1 cellular context compared by ENCODE assay signal in genomic region chr2:70919672-70920366, GRCh38.
A peak's percentile ranks its signal among the peaks of the same experiment; 100 is the strongest.
TF ChIP-seq lines count a peak whose summit lies in the region.

No MANE protein-coding gene starts in this region.

TF ChIP-seq in HepG2, 621 proteins besides CTCF, POLR2A, EP300 and RAD21 (continued from another document and continues in another):
- TF ChIP-seq KDM2A (CRISPR knock-in tag; IDR thresholded peaks at IDR 0.05; ENCODE audit: borderline replicate concordance, low read depth), result peak; percentile 95
- peak; percentile 16; the same call in 1 of the 2 replicates for TF ChIP-seq FOXJ3 (CRISPR knock-in tag; IDR thresholded peaks at IDR 0.05; ENCODE audit: borderline replicate concordance)
- TF ChIP-seq RXRB (CRISPR knock-in tag; IDR thresholded peaks at IDR 0.05; ENCODE audit: borderline replicate concordance), result peak; percentile 60
- TF ChIP-seq SPEN (CRISPR knock-in tag; IDR thresholded peaks at IDR 0.05; ENCODE audit: low read depth), result 0 out of 2 replicates have a peak, but pooled peaks have one; percentile 38
- peak; percentile 47 for TF ChIP-seq SKI (IDR thresholded peaks at IDR 0.05; ENCODE audit: partially characterized antibody)
- TF ChIP-seq MEIS2 (CRISPR knock-in tag; IDR thresholded peaks at IDR 0.05), result peak; percentile 42; the same call in 1 of the 2 replicates
- no peak for TF ChIP-seq HNRNPK (IDR thresholded peaks at IDR 0.05; ENCODE audit: low read depth, low read length, poor library complexity, severe bottlenecking)
- TF ChIP-seq DR1 (CRISPR knock-in tag; IDR thresholded peaks at IDR 0.05), result no peak
- TF ChIP-seq ZZZ3 (CRISPR knock-in tag; IDR thresholded peaks at IDR 0.05; ENCODE audit: borderline replicate concordance), result no peak
- TF ChIP-seq MXD4 (CRISPR knock-in tag; IDR thresholded peaks at IDR 0.05), result 0 out of 2 replicates have a peak, but pooled peaks have one; percentile 49
- peak; percentile 70 for TF ChIP-seq ZGPAT (CRISPR knock-in tag; IDR thresholded peaks at IDR 0.05)
- TF ChIP-seq AKNA (CRISPR knock-in tag; IDR thresholded peaks at IDR 0.05; ENCODE audit: borderline replicate concordance), result no peak
- 0 out of 2 replicates have a peak, but pooled peaks have one; percentile 55 for TF ChIP-seq THAP11 (CRISPR knock-in tag; IDR thresholded peaks at IDR 0.05)
- peak; percentile 66; the same call in 1 of the 2 replicates for TF ChIP-seq MYPOP (CRISPR knock-in tag; IDR thresholded peaks at IDR 0.05)
- no peak for TF ChIP-seq RORA (CRISPR knock-in tag; IDR thresholded peaks at IDR 0.05)
- no peak for TF ChIP-seq SOX13 (IDR thresholded peaks at IDR 0.05)
- peak in 1 of 2 experiments; percentile 70; a peak in 2 of 4 replicates for TF ChIP-seq SOX13 (CRISPR knock-in tag; conservative IDR thresholded peaks at IDR 0.05 in 1 of 2, IDR thresholded peaks at IDR 0.05 in 1 of 2)
- TF ChIP-seq, protein P1, sequence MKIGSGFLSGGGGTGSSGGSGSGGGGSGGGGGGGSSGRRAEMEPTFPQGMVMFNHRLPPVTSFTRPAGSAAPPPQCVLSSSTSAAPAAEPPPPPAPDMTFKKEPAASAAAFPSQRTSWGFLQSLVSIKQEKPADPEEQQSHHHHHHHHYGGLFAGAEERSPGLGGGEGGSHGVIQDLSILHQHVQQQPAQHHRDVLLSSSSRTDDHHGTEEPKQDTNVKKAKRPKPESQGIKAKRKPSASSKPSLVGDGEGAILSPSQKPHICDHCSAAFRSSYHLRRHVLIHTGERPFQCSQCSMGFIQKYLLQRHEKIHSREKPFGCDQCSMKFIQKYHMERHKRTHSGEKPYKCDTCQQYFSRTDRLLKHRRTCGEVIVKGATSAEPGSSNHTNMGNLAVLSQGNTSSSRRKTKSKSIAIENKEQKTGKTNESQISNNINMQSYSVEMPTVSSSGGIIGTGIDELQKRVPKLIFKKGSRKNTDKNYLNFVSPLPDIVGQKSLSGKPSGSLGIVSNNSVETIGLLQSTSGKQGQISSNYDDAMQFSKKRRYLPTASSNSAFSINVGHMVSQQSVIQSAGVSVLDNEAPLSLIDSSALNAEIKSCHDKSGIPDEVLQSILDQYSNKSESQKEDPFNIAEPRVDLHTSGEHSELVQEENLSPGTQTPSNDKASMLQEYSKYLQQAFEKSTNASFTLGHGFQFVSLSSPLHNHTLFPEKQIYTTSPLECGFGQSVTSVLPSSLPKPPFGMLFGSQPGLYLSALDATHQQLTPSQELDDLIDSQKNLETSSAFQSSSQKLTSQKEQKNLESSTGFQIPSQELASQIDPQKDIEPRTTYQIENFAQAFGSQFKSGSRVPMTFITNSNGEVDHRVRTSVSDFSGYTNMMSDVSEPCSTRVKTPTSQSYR (CRISPR knock-in tag; IDR thresholded peaks at IDR 0.05; ENCODE audit: borderline replicate concordance), result 0 out of 2 replicates have a peak, but pooled peaks have one; percentile 14
- peak; percentile 67 for TF ChIP-seq ELF3 (CRISPR knock-in tag; IDR thresholded peaks at IDR 0.05)
- 0 out of 2 replicates have a peak, but pooled peaks have one; percentile 43 for TF ChIP-seq ZNF709 (CRISPR knock-in tag; IDR thresholded peaks at IDR 0.05)
- no peak for TF ChIP-seq ZBTB43 (CRISPR knock-in tag; conservative IDR thresholded peaks at IDR 0.05)
- TF ChIP-seq HMG20A (CRISPR knock-in tag; IDR thresholded peaks at IDR 0.05; ENCODE audit: borderline replicate concordance), result peak; percentile 33; the same call in 1 of the 2 replicates
- TF ChIP-seq SAP130 (CRISPR knock-in tag; IDR thresholded peaks at IDR 0.05; ENCODE audit: low read depth), result peak; percentile 62; the same call in 1 of the 2 replicates
- peak; percentile 75; the same call in 1 of the 2 replicates for TF ChIP-seq ZNF124 (CRISPR knock-in tag; IDR thresholded peaks at IDR 0.05)
- peak; percentile 78; the same call in 1 of the 2 replicates for TF ChIP-seq ZNF44 (CRISPR knock-in tag; IDR thresholded peaks at IDR 0.05)
- peak; percentile 36; the same call in 1 of the 3 replicates for TF ChIP-seq MXI1 (IDR thresholded peaks at IDR 0.05; ENCODE audit: borderline replicate concordance, low read depth, low read length)
- TF ChIP-seq HOXA7 (CRISPR knock-in tag; IDR thresholded peaks at IDR 0.05), result no peak
- TF ChIP-seq ZNF350 (CRISPR knock-in tag; IDR thresholded peaks at IDR 0.05; ENCODE audit: borderline replicate concordance, low read depth), result 0 out of 2 replicates have a peak, but pooled peaks have one; percentile 46
- no peak for TF ChIP-seq MAZ (IDR thresholded peaks at IDR 0.05; ENCODE audit: borderline replicate concordance, low read depth, low read length)
- TF ChIP-seq MAZ (CRISPR knock-in tag; IDR thresholded peaks at IDR 0.05; ENCODE audit: low read depth), result 0 out of 2 replicates have a peak, but pooled peaks have one; percentile 31
- TF ChIP-seq PHF5A (CRISPR knock-in tag; IDR thresholded peaks at IDR 0.05; ENCODE audit: low read depth, unreplicated experiment), result peak; percentile 41
- no peak for TF ChIP-seq ZNF83 (CRISPR knock-in tag; IDR thresholded peaks at IDR 0.05; ENCODE audit: borderline replicate concordance)
- peak; percentile 69; the same call in 1 of the 2 replicates for TF ChIP-seq ZNF331 (CRISPR knock-in tag; IDR thresholded peaks at IDR 0.05)
- peak; percentile 55 for TF ChIP-seq YY1 (IDR thresholded peaks at IDR 0.05; ENCODE audit: insufficient read depth, insufficient replicate concordance, low read depth, low read length)
- TF ChIP-seq, protein P2, sequence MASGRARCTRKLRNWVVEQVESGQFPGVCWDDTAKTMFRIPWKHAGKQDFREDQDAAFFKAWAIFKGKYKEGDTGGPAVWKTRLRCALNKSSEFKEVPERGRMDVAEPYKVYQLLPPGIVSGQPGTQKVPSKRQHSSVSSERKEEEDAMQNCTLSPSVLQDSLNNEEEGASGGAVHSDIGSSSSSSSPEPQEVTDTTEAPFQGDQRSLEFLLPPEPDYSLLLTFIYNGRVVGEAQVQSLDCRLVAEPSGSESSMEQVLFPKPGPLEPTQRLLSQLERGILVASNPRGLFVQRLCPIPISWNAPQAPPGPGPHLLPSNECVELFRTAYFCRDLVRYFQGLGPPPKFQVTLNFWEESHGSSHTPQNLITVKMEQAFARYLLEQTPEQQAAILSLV (CRISPR knock-in tag; IDR thresholded peaks at IDR 0.05; ENCODE audit: borderline replicate concordance), result 0 out of 2 replicates have a peak, but pooled peaks have one; percentile 44
- TF ChIP-seq FOXA3 (CRISPR knock-in tag; IDR thresholded peaks at IDR 0.05), result peak; percentile 98
- peak; percentile 47; the same call in 1 of the 2 replicates for TF ChIP-seq FOXA1 (IDR thresholded peaks at IDR 0.05)
- TF ChIP-seq FOXA1 (CRISPR knock-in tag; IDR thresholded peaks at IDR 0.05), result peak; percentile 99
- no peak for TF ChIP-seq ATF7 (IDR thresholded peaks at IDR 0.05)
- no peak for TF ChIP-seq ATF7 (CRISPR knock-in tag; IDR thresholded peaks at IDR 0.05)
- TF ChIP-seq SMC3 (IDR thresholded peaks at IDR 0.05; ENCODE audit: low read length), result peak; percentile 98
- TF ChIP-seq ZNF224 (CRISPR knock-in tag; IDR thresholded peaks at IDR 0.05), result no peak
- peak; percentile 43; the same call in 1 of the 2 replicates for TF ChIP-seq ARID4A (CRISPR knock-in tag; IDR thresholded peaks at IDR 0.05; ENCODE audit: borderline replicate concordance)
- TF ChIP-seq POLR2AphosphoS5 (IDR thresholded peaks at IDR 0.05; ENCODE audit: low read depth, low read length), result no peak
- peak; percentile 100 for TF ChIP-seq TEAD3 (CRISPR knock-in tag; optimal IDR thresholded peaks at IDR 0.05; ENCODE audit: borderline replicate concordance)
- no peak for TF ChIP-seq SP1 (IDR thresholded peaks at IDR 0.05)
- TF ChIP-seq SP1 (CRISPR knock-in tag; IDR thresholded peaks at IDR 0.05), result peak; percentile 55; the same call in 1 of the 2 replicates
- peak; percentile 47; the same call in 1 of the 2 replicates for TF ChIP-seq ZNF7 (CRISPR knock-in tag; IDR thresholded peaks at IDR 0.05)
- TF ChIP-seq TOE1 (CRISPR knock-in tag; IDR thresholded peaks at IDR 0.05), result 0 out of 2 replicates have a peak, but pooled peaks have one; percentile 75
- TF ChIP-seq ZNF772 (CRISPR knock-in tag; IDR thresholded peaks at IDR 0.05), result peak; percentile 58; the same call in 1 of the 2 replicates
- no peak for TF ChIP-seq ZNF891 (CRISPR knock-in tag; IDR thresholded peaks at IDR 0.05)
